Comparison of ENCODE assay signal across 19 cellular contexts in genomic region chr7:44455155-44455554, GRCh38.
"Had no signal": no experiment of that assay in that cellular context is flagged by ENCODE, and none has a peak within 500 bp of the region (broad histone marks: within the 10 kb centered on the region; RNA-seq: fewer than 3 reads in every experiment).

No MANE protein-coding gene starts in this region.

- H3K36me3 ChIP-seq: ovary, right atrium auricular region, thyroid gland had no signal

- DNase-seq: esophagus squamous epithelium; foreskin fibroblast; glutamatergic neuron; islet precursor cell; mammary epithelial cell; nucleus accumbens; ovary; sigmoid colon; stimulated activated naive CD4-positive, alpha-beta T cell; thyroid gland; upper lobe of right lung had no signal

- H3K9me3 Mint-ChIP-seq: dendritic cell treated with granulocyte-macrophage colony-stimulating factor and Interleukin-4, amounts not matched to agents 40 ng/mL and 50 ng/mL, for 4 days; natural killer cell treated with Interleukin-12 subunit alpha and Interleukin-12 subunit beta and Interleukin-15 and Interleukin-18, amount 100 ng/mL, for 72 hours; neural progenitor cell had no signal

- H3K27me3 Mint-ChIP-seq: dendritic cell treated with granulocyte-macrophage colony-stimulating factor and Interleukin-4, amounts not matched to agents 40 ng/mL and 50 ng/mL, for 4 days; natural killer cell treated with Interleukin-12 subunit alpha and Interleukin-12 subunit beta and Interleukin-15 and Interleukin-18, amount 100 ng/mL, for 72 hours had no signal

- H3K4me3 Mint-ChIP-seq: dendritic cell treated with granulocyte-macrophage colony-stimulating factor and Interleukin-4, amounts not matched to agents 40 ng/mL and 50 ng/mL, for 4 days; natural killer cell treated with Interleukin-12 subunit alpha and Interleukin-12 subunit beta and Interleukin-15 and Interleukin-18, amount 100 ng/mL, for 72 hours; neural progenitor cell had no signal

- H3K9ac ChIP-seq: neural progenitor cell had no signal

- H3K4me1 ChIP-seq: neural progenitor cell, right atrium auricular region, suprapubic skin, thyroid gland, upper lobe of right lung had no signal

- H2AFZ ChIP-seq: neural progenitor cell had no signal

- ATAC-seq: gastroesophageal sphincter; natural killer cell treated with Interleukin-12 subunit alpha and Interleukin-12 subunit beta and Interleukin-15 and Interleukin-18, amount 100 ng/mL, for 72 hours; upper lobe of right lung had no signal

- H3K4me2 ChIP-seq: neural progenitor cell had no signal

- H3K4me1 Mint-ChIP-seq: neural progenitor cell had no signal

- H3K4me3 ChIP-seq: esophagus squamous epithelium, gastroesophageal sphincter, neural progenitor cell, ovary, right atrium auricular region, sigmoid colon, skin epidermis, suprapubic skin, thyroid gland, upper lobe of right lung, vagina had no signal

- H3K9me3 ChIP-seq: esophagus squamous epithelium, gastroesophageal sphincter, ovary, right atrium auricular region, sigmoid colon, suprapubic skin, thyroid gland, upper lobe of right lung, vagina had no signal

- H3K27ac Mint-ChIP-seq: dendritic cell treated with granulocyte-macrophage colony-stimulating factor and Interleukin-4, amounts not matched to agents 40 ng/mL and 50 ng/mL, for 4 days; natural killer cell treated with Interleukin-12 subunit alpha and Interleukin-12 subunit beta and Interleukin-15 and Interleukin-18, amount 100 ng/mL, for 72 hours; neural progenitor cell had no signal

- H3K27me3 ChIP-seq: esophagus squamous epithelium, gastroesophageal sphincter, neural progenitor cell, ovary, right atrium auricular region, sigmoid colon, suprapubic skin, thyroid gland, upper lobe of right lung, vagina had no signal

- H3K27ac ChIP-seq: esophagus squamous epithelium, gastroesophageal sphincter, neural progenitor cell, ovary, right atrium auricular region, sigmoid colon, skin epidermis, suprapubic skin, thyroid gland, upper lobe of right lung, vagina had no signal
